In genomic region chr3:142279965-142280590, GRCh38 we compare ENCODE assay signal across 8 cellular contexts. TPM values are rescaled to one million over a fixed set of nuclear protein-coding genes. Genes with fewer than 3 reads are reported as not detected.
DNase-seq lines count a peak whose midpoint lies in the region; ATAC-seq and TF ChIP-seq lines count a peak whose summit lies in the region.

No MANE protein-coding gene starts in this region.

- H3K27ac Mint-ChIP-seq in activated T-helper 1 cell treated with anti-CD3 and anti-CD28 coated beads, Interleukin-12 subunit alpha, Interleukin-12 subunit beta, Interleukin-2, Interleukin-4 antibody, amounts not matched to agents 30 ng/mL and 10 ng/mL and 1 ng/mL, durations not matched to agents 14 hours and 24 hours and 36 hours = no peak overlapping the region
- H3K27ac Mint-ChIP-seq in osteocyte (ENCODE audit: unreplicated experiment) = no peak overlapping the region

- H3K4me1 Mint-ChIP-seq in activated T-helper 1 cell treated with anti-CD3 and anti-CD28 coated beads, Interleukin-12 subunit alpha, Interleukin-12 subunit beta, Interleukin-2, Interleukin-4 antibody, amounts not matched to agents 30 ng/mL and 10 ng/mL and 1 ng/mL, durations not matched to agents 14 hours and 24 hours and 36 hours (ENCODE audit: low read depth) = peaks cover 24% of the 10 kb centered on the region
- peaks cover 17% of the 10 kb centered on the region for H3K4me1 Mint-ChIP-seq in osteocyte (ENCODE audit: unreplicated experiment)

- H3K36me3 ChIP-seq in KOPT-K1 (ENCODE audit: insufficient read depth, low read length) (no peaks in the 10 kb centered on the region), gastroesophageal sphincter (no peaks in the 10 kb centered on the region)

- ATAC-seq in GM21576 (IDR thresholded peaks at IDR 0.05; ENCODE audit: unreplicated experiment) = peak; percentile 84
- peak; percentile 76 for ATAC-seq in gastroesophageal sphincter
- ATAC-seq in GM19455 (IDR thresholded peaks at IDR 0.05; ENCODE audit: unreplicated experiment) = no peak

- H3K27ac ChIP-seq in KOPT-K1 (ENCODE audit: low read depth, low read length, poor library complexity, severe bottlenecking) (peak overlapping the region; percentile 20), gastroesophageal sphincter (no peak overlapping the region)

- H3K36me3 Mint-ChIP-seq in activated T-helper 1 cell treated with anti-CD3 and anti-CD28 coated beads, Interleukin-12 subunit alpha, Interleukin-12 subunit beta, Interleukin-2, Interleukin-4 antibody, amounts not matched to agents 30 ng/mL and 10 ng/mL and 1 ng/mL, durations not matched to agents 14 hours and 24 hours and 36 hours (ENCODE audit: low read depth) = no peaks in the 10 kb centered on the region
- no peaks in the 10 kb centered on the region for H3K36me3 Mint-ChIP-seq in osteocyte (ENCODE audit: unreplicated experiment)

- no peaks in the 10 kb centered on the region for H3K27me3 Mint-ChIP-seq in activated T-helper 1 cell treated with anti-CD3 and anti-CD28 coated beads, Interleukin-12 subunit alpha, Interleukin-12 subunit beta, Interleukin-2, Interleukin-4 antibody, amounts not matched to agents 30 ng/mL and 10 ng/mL and 1 ng/mL, durations not matched to agents 14 hours and 24 hours and 36 hours (ENCODE audit: insufficient read depth)
- H3K27me3 Mint-ChIP-seq in osteocyte (ENCODE audit: unreplicated experiment) = no peaks in the 10 kb centered on the region

- TF ChIP-seq EP300 in gastroesophageal sphincter (IDR thresholded peaks at IDR 0.05) = no peak

- peak; percentile 73 for DNase-seq in Daoy (ENCODE audit: low read depth)
- peak; percentile 82 for DNase-seq in NOMO-1 treated with dmso at 0.1 percent for 144 hours (lab: John Stamatoyannopoulos, UW; ENCODE audit: unreplicated experiment)
- DNase-seq in activated T-helper 1 cell treated with anti-CD3 and anti-CD28 coated beads, Interleukin-12 subunit alpha, Interleukin-12 subunit beta, Interleukin-2, Interleukin-4 antibody, amounts not matched to agents 30 ng/mL and 10 ng/mL and 1 ng/mL, durations not matched to agents 14 hours and 24 hours and 36 hours (ENCODE audit: low spot score) = peak; percentile 36
- peak; percentile 82 for DNase-seq in osteocyte (ENCODE audit: extremely low spot score, unreplicated experiment)

- TF ChIP-seq POLR2A in gastroesophageal sphincter (IDR thresholded peaks at IDR 0.05) = no peak

- 11 to 19% methylated on average over 5 of the region's 5 CpGs for WGBS in gastroesophageal sphincter (ENCODE audit: low coverage in 1 of 2), 2 donors

- no peaks in the 10 kb centered on the region for H3K27me3 ChIP-seq in gastroesophageal sphincter

- no peak overlapping the region for H3K4me3 ChIP-seq in gastroesophageal sphincter

- H3K9me3 Mint-ChIP-seq in activated T-helper 1 cell treated with anti-CD3 and anti-CD28 coated beads, Interleukin-12 subunit alpha, Interleukin-12 subunit beta, Interleukin-2, Interleukin-4 antibody, amounts not matched to agents 30 ng/mL and 10 ng/mL and 1 ng/mL, durations not matched to agents 14 hours and 24 hours and 36 hours = no peaks in the 10 kb centered on the region
- no peaks in the 10 kb centered on the region for H3K9me3 Mint-ChIP-seq in osteocyte (ENCODE audit: unreplicated experiment)

- H3K4me3 Mint-ChIP-seq in activated T-helper 1 cell treated with anti-CD3 and anti-CD28 coated beads, Interleukin-12 subunit alpha, Interleukin-12 subunit beta, Interleukin-2, Interleukin-4 antibody, amounts not matched to agents 30 ng/mL and 10 ng/mL and 1 ng/mL, durations not matched to agents 14 hours and 24 hours and 36 hours = no peak overlapping the region
- no peak overlapping the region for H3K4me3 Mint-ChIP-seq in osteocyte (ENCODE audit: unreplicated experiment)

- TF ChIP-seq CTCF in gastroesophageal sphincter (IDR thresholded peaks at IDR 0.05) = peak; percentile 55 to 73 (median 70)
- peak; percentile 81 for TF ChIP-seq CTCF in osteocyte (IDR thresholded peaks at IDR 0.05)

- peaks cover 0 to 8% (median 0%) of the 10 kb centered on the region in 3 donors for H3K4me1 ChIP-seq in gastroesophageal sphincter

- H3K9me3 ChIP-seq in KOPT-K1 (ENCODE audit: insufficient read depth, low read length, poor library complexity, severe bottlenecking) (peaks cover 19% of the 10 kb centered on the region), gastroesophageal sphincter (no peaks in the 10 kb centered on the region)

- intact Hi-C loops in activated T-helper 1 cell treated with anti-CD3 and anti-CD28 coated beads, Interleukin-12 subunit alpha, Interleukin-12 subunit beta, Interleukin-2, Interleukin-4 antibody, amounts not matched to agents 30 ng/mL and 10 ng/mL and 1 ng/mL, durations not matched to agents 14 hours and 24 hours and 36 hours (cut with micrococcal nuclease) = loop anchor here (1.0 to 5.0 kb wide), 7 partner anchors 55 to 543 kb away; partner anchors contain the start of genes GK5 and RNF7

RNA-seq across cellular contexts. Expression of gene GK5, which starts 54.7 kb away (rescaled TPM):
- 16.5 and 17.4 TPM in 2 replicates for total RNA-seq in Daoy (2014; rRNA removed; shearing (Covaris generic))
- total RNA-seq in activated T-helper 1 cell treated with anti-CD3 and anti-CD28 coated beads, Interleukin-12 subunit alpha, Interleukin-12 subunit beta, Interleukin-2, Interleukin-4 antibody, amounts not matched to agents 30 ng/mL and 10 ng/mL and 1 ng/mL, durations not matched to agents 14 hours and 24 hours and 36 hours = 16.8 and 17.2 TPM in 2 replicates
- total RNA-seq in gastroesophageal sphincter = 10 to 100 TPM; 19.0 to 35.8 (median 21.2) TPM
- 33.3 and 36.8 TPM in 2 replicates for total RNA-seq in osteocyte
